Comparison of ENCODE assay signal across 8 cellular contexts in the genomic region with DNA sequence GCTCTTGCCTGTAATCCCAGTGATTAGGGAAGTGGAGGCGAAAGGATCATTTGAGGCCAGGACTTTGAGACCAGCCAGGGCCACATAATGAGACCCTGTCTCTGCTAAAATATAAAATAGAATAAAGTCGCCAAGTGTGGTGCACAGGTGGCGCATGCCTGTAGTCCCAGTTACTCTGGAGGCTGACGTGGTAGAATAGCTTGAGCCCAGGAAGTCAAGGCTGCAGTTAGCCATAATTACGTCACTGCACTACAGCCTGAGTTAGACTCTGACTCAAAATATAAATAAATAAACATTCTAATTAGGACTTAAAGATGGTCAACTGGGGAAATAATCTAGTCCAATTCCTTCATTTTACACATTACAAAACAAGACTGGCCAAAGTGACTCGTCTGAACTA. TPM values are rescaled to one million over a fixed set of nuclear protein-coding genes. Genes with fewer than 3 reads are reported as not detected.
A peak's percentile ranks its signal among the peaks of the same experiment; 100 is the strongest.
DNase-seq lines count a peak whose midpoint lies in the region; ATAC-seq and TF ChIP-seq lines count a peak whose summit lies in the region.

No MANE protein-coding gene starts in this region.

- intact Hi-C loops in upper lobe of right lung (cut with DNase I) (no loop called here), sciatic nerve (cut with DNase I) (no loop called here)

- H3K4me1 ChIP-seq in mononuclear cell (ENCODE audit: insufficient read depth, low read length) (peaks cover 21% of the 10 kb centered on the region), upper lobe of right lung (peaks cover 10% of the 10 kb centered on the region)

- TF ChIP-seq CTCF in upper lobe of right lung (IDR thresholded peaks at IDR 0.05), result no peak

- H3K4me3 ChIP-seq in SK-N-MC (peak overlapping the region; percentile 90), mononuclear cell (ENCODE audit: low read length) (peak overlapping the region; percentile 98), upper lobe of right lung (peak overlapping the region; percentile 75)

- H3K9me3 ChIP-seq in SK-N-MC (ENCODE audit: low read depth, low read length) (no peaks in the 10 kb centered on the region), mononuclear cell (ENCODE audit: low read depth, low read length) (no peaks in the 10 kb centered on the region), upper lobe of right lung (no peaks in the 10 kb centered on the region)

- peak overlapping the region; percentile 94 for H3K9ac ChIP-seq in SK-N-MC (ENCODE audit: insufficient read length)

- no peaks in the 10 kb centered on the region for H3K27me3 ChIP-seq in mononuclear cell (ENCODE audit: insufficient read depth, low read length)
- H3K27me3 ChIP-seq in upper lobe of right lung, result no peaks in the 10 kb centered on the region

- H3K36me3 ChIP-seq in SK-N-MC (ENCODE audit: insufficient read depth, low read length) (peaks cover 43% of the 10 kb centered on the region), upper lobe of right lung (peaks cover 39% of the 10 kb centered on the region)

- ATAC-seq in HG03066 (IDR thresholded peaks at IDR 0.05; ENCODE audit: low read depth, unreplicated experiment) (peak; percentile 27), upper lobe of right lung (peak; percentile 20), GM18870 (IDR thresholded peaks at IDR 0.05; ENCODE audit: unreplicated experiment) (no peak), sciatic nerve (no peak)

- DNase-seq in ELF-1 (ENCODE audit: low read depth, low spot score), result peak; percentile 18
- DNase-seq in SK-N-MC (ENCODE audit: low read depth, low spot score), result no peak
- peak; percentile 65 for DNase-seq in dermis blood vessel endothelial cell
- no peak for DNase-seq in upper lobe of right lung
- DNase-seq in sciatic nerve (ENCODE audit: low spot score), result no peak

- H3K27ac ChIP-seq in SK-N-MC (no peak overlapping the region; the same call in 1 of the 2 replicates), upper lobe of right lung (peak overlapping the region; percentile 92)

RNA-seq across cellular contexts. Expression of gene CHCHD2, which starts 0.8 kb away (rescaled TPM):
- total RNA-seq in dermis blood vessel endothelial cell (216 and 387 TPM in 2 replicates), mononuclear cell (215 TPM), upper lobe of right lung (200 TPM), sciatic nerve (170 TPM)

RNA-seq across cellular contexts. Expression of gene NUPR2, which starts 10.7 kb away (rescaled TPM):
- total RNA-seq in dermis blood vessel endothelial cell (not detected in 2 replicates), mononuclear cell (not detected), upper lobe of right lung (0.98 TPM), sciatic nerve (not detected)

RNA-seq across cellular contexts. Expression of gene PHKG1, which starts 12.8 kb away (rescaled TPM):
- total RNA-seq in dermis blood vessel endothelial cell, result 0.34 and 0.60 TPM in 2 replicates
- 3.1 TPM for total RNA-seq in mononuclear cell
- 0.72 TPM for total RNA-seq in upper lobe of right lung
- total RNA-seq in sciatic nerve, result 2.7 TPM

RNA-seq across cellular contexts. Expression of gene SUMF2, which starts 41.4 kb away (rescaled TPM):
- total RNA-seq in dermis blood vessel endothelial cell, result 193 and 206 TPM in 2 replicates
- total RNA-seq in mononuclear cell, result 79.3 TPM
- total RNA-seq in upper lobe of right lung, result 167 TPM
- 86.4 TPM for total RNA-seq in sciatic nerve

RNA-seq across cellular contexts. Expression of gene CCT6A, which starts 53.9 kb away (rescaled TPM):
- total RNA-seq in dermis blood vessel endothelial cell, result 201 and 240 TPM in 2 replicates
- total RNA-seq in mononuclear cell, result 54.6 TPM
- total RNA-seq in upper lobe of right lung, result 76.2 TPM
- 77.3 TPM for total RNA-seq in sciatic nerve

Comparison
In these comparisons a context has a peak if more than half of its experiments do, and no peak if none do; other contexts are left out.
1. DNase-seq: peak in ELF-1 (single experiment) and dermis blood vessel endothelial cell (single experiment); none in SK-N-MC (single experiment), upper lobe of right lung (single experiment) and sciatic nerve (single experiment).
2. ATAC-seq: peak in HG03066 (single experiment) and upper lobe of right lung (single experiment); none in GM18870 (single experiment) and sciatic nerve (single experiment).
3. Peak in every context shown above with its lines, with median percentiles within 50 percentile points of each other: H3K4me3 ChIP-seq.